Comparison of ENCODE assay signal across 16 cellular contexts in the genomic region with DNA sequence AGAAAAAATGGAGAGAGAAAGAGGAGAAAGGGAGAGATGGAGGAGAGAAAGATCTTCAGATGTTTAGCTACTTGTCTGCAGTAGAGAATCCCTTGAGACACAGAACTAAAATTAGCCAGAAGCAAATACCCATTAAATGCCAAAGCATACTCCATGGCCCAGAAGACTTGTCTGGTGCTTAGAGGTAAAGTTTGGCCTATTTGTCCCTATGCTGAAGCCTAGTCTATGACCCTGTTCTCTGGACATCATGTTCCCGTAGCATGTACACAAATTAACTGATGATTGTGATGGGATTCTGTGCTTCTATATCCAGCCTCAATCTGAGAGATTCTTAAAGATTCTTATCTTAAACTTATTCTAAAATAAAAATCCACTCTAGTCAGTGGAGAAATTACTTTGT.
DNase-seq lines count a peak whose midpoint lies in the region; ATAC-seq and TF ChIP-seq lines count a peak whose summit lies in the region.
"Had no signal": no experiment of that assay in that cellular context is flagged by ENCODE, and none has a peak within 500 bp of the region (broad histone marks: within the 10 kb centered on the region; RNA-seq: fewer than 3 reads in every experiment).

No MANE protein-coding gene starts in this region.

- H3K9me3 ChIP-seq in HEK293 (ENCODE audit: control insufficient read depth, insufficient read depth, low read depth, low read length) (no peaks in the 10 kb centered on the region), gastrocnemius medialis (no peaks in the 10 kb centered on the region), endodermal cell (ENCODE audit: control insufficient read depth, low read length) (no peaks in the 10 kb centered on the region)
- H3K9me3 ChIP-seq: HAP-1 had no signal

- H3K36me3 ChIP-seq in HEK293 (ENCODE audit: control insufficient read depth in 2 of 2, insufficient read depth in 1 of 2, low read length in 2 of 2) (no peaks in the 10 kb centered on the region), gastrocnemius medialis (no peaks in the 10 kb centered on the region), endodermal cell (ENCODE audit: control insufficient read depth, insufficient read depth, low read length) (no peaks in the 10 kb centered on the region)
- H3K36me3 ChIP-seq: HAP-1 had no signal

- WGBS in endodermal cell (ENCODE audit: insufficient coverage in 1 of 2, insufficient read length in 1 of 2), 2 experiments = 100% methylated on average over 1 of the region's 1 CpG; no CpG with 5 or more reads in 1 of the 2 experiments

- H3K4me1 ChIP-seq in HEK293 (ENCODE audit: control insufficient read depth, insufficient read depth, low read length) (no peaks in the 10 kb centered on the region), gastrocnemius medialis (peaks cover 11 to 16% of the 10 kb centered on the region in 2 donors), endodermal cell (ENCODE audit: control insufficient read depth, insufficient read depth, low read length) (no peaks in the 10 kb centered on the region)
- H3K4me1 ChIP-seq: HAP-1 had no signal

- no peaks in the 10 kb centered on the region for H3K36me3 Mint-ChIP-seq in endodermal cell (ENCODE audit: low read depth)

- intact Hi-C loops in left ventricle myocardium superior (cut with micrococcal nuclease) = no loop called here
- intact Hi-C loops in gastrocnemius medialis (cut with DNase I; ENCODE audit: low total_unique reads) = no loop called here

- no peaks in the 10 kb centered on the region for H3K27me3 Mint-ChIP-seq in endodermal cell (ENCODE audit: insufficient read depth)

- no peak overlapping the region for H3K4me3 Mint-ChIP-seq in endodermal cell
- H3K4me3 Mint-ChIP-seq: CD4-positive, alpha-beta T cell had no signal

- no peak overlapping the region for H3K27ac Mint-ChIP-seq in endodermal cell
- H3K27ac Mint-ChIP-seq: CD4-positive, alpha-beta T cell had no signal

- no peak overlapping the region for H3K4me3 ChIP-seq in HEK293 (ENCODE audit: low read depth, low read length)
- no peak overlapping the region for H3K4me3 ChIP-seq in choroid plexus epithelial cell (ENCODE audit: low read depth, low read length)
- no peak overlapping the region for H3K4me3 ChIP-seq in gastrocnemius medialis
- H3K4me3 ChIP-seq in endodermal cell (ENCODE audit: low read length) = no peak overlapping the region
- H3K4me3 ChIP-seq: HAP-1, K562 had no signal

- H3K27me3 ChIP-seq in gastrocnemius medialis (no peaks in the 10 kb centered on the region), endodermal cell (ENCODE audit: control insufficient read depth, insufficient read depth, low read length, poor library complexity, severe bottlenecking) (no peaks in the 10 kb centered on the region)

- in situ Hi-C loops in gastrocnemius medialis (cut with MboI; ENCODE audit: low sequenced_read_pairs in 4 of 4) = loop anchor here in 2 of 4 donors (25.0 kb wide), 2 partner anchors 88 to 463 kb away; partner anchors contain the start of genes CCDC71L (in 1 of the 2) and NAMPT (in 1 of the 2)

- H3K9ac ChIP-seq in endodermal cell (ENCODE audit: extremely low read depth, low read length, poor library complexity, severe bottlenecking) = no peak overlapping the region

- ATAC-seq in left ventricle myocardium superior (peak; percentile 70), gastrocnemius medialis (peak; percentile 41 to 85)

- POLR2A ChIA-PET in HEK293 (lab: Yijun Ruan, JAX) = no interaction called here

- no peaks in the 10 kb centered on the region for H3K4me1 Mint-ChIP-seq in endodermal cell

- TF ChIP-seq CTCF in HEK293 (tag by site-specific recombination; IDR thresholded peaks at IDR 0.05) = no peak
- no peak for TF ChIP-seq CTCF in choroid plexus epithelial cell (conservative IDR thresholded peaks at IDR 0.05; ENCODE audit: low read depth, low read length)
- no peak for TF ChIP-seq CTCF in gastrocnemius medialis (IDR thresholded peaks at IDR 0.05 in 4 of 5, conservative IDR thresholded peaks at IDR 0.05 in 1 of 5)
- TF ChIP-seq CTCF in endodermal cell (conservative IDR thresholded peaks at IDR 0.05) = no peak

- H3K9me3 Mint-ChIP-seq in endodermal cell = no peaks in the 10 kb centered on the region
- H3K9me3 Mint-ChIP-seq: CD4-positive, alpha-beta T cell had no signal

- DNase-seq in choroid plexus epithelial cell (ENCODE audit: low read depth) = peak; percentile 10
- no peak for DNase-seq in left ventricle myocardium superior
- no peak for DNase-seq in gastrocnemius medialis
- no peak for DNase-seq in COR-L47 (lab: John Stamatoyannopoulos, UW)
- no peak for DNase-seq in endodermal cell
- no peak for DNase-seq in globus pallidus (ENCODE audit: low spot score)
- DNase-seq in NCI-H2171 (lab: John Stamatoyannopoulos, UW) = no peak
- DNase-seq: Calu3; CD4-positive, alpha-beta T cell; NCI-H1417; NCI-H1930; NCI-H446; NCI-H69 had no signal

- H3K27ac ChIP-seq in HEK293 (ENCODE audit: extremely low read depth, low read depth, low read length) (no peak overlapping the region), gastrocnemius medialis (peak overlapping the region; percentile 39 to 65 (median 50)), endodermal cell (ENCODE audit: low read depth, low read length) (no peak overlapping the region)

- no peak for TF ChIP-seq POLR2A in gastrocnemius medialis (IDR thresholded peaks at IDR 0.05)

- CTCF ChIA-PET in HEK293 (lab: Yijun Ruan, JAX) = interaction anchor here (0.6 to 1.1 kb wide), 2 partner anchors 22 to 641 kb away, joined by 4 read pairs; no protein-coding TSS in a partner anchor

TF ChIP-seq in HEK293, 187 proteins besides CTCF, POLR2A, EP300 and RAD21:
- TF ChIP-seq PRDM1 (tag by site-specific recombination; IDR thresholded peaks at IDR 0.05) (0 out of 2 replicates have a peak, but pooled peaks have one; percentile 25), RBAK (tag by site-specific recombination; IDR thresholded peaks at IDR 0.05) (no peak)

Comparison
In these comparisons a context has a peak if more than half of its experiments do, and no peak if none do; other contexts are left out.
1. H3K27ac ChIP-seq: peak in gastrocnemius medialis (4 of 4); none in HEK293 (single experiment) and endodermal cell (single experiment).